In the genomic region with DNA sequence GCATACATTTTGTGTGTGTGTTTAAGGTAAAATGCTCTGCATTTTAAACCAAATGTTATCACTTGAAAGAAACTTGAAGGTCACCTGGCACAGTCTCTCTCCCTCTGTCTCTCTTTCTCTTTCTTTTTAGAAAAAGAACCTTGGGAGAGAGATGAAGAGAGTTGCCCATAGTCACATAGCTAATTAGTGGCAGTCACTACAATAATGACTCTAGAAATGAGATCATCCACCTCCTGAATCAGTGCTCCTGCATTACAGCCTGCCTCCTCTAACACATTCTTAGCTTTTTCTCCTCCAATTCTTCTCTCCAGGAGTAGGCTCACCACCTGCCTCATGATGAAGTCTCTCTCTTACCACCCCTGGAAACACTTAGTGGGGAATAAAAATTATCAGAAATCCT, we compare ENCODE assay signal across 29 cellular contexts. TPM values are rescaled to one million over a fixed set of nuclear protein-coding genes. Genes with fewer than 3 reads are reported as not detected.
"Had no signal": no experiment of that assay in that cellular context is flagged by ENCODE, and none has a peak within 500 bp of the region (broad histone marks: within the 10 kb centered on the region; RNA-seq: fewer than 3 reads in every experiment).

No MANE protein-coding gene starts in this region.

- DNase-seq: activated B cell treated with CpG ODN at 0.5 μM for 24 hours; activated CD4-positive, alpha-beta memory T cell treated with anti-CD3 and anti-CD28 coated beads, Interleukin-2, amount 10 ng/mL, durations not matched to agents 7 days and 5 days; activated CD4-positive, alpha-beta T cell treated with anti-CD3 and anti-CD28 coated beads, Interleukin-2, amount 10 ng/mL, durations not matched to agents 24 days and 14 days; activated CD4-positive, alpha-beta T cell treated with anti-CD3 and anti-CD28 coated beads, Interleukin-2, amount 50 U/mL, for 4 hours; activated CD8-positive, alpha-beta memory T cell treated with anti-CD3 and anti-CD28 coated beads, Interleukin-2, amount 50 U/mL, for 48 hours; activated gamma-delta T cell; activated naive CD4-positive, alpha-beta T cell; activated naive CD4-positive, alpha-beta T cell treated with anti-CD3 and anti-CD28 coated beads, Interleukin-2, amount 10 ng/mL, durations not matched to agents 7 days and 5 days; activated naive CD8-positive, alpha-beta T cell treated with anti-CD3 and anti-CD28 coated beads, Interleukin-2, amount 10 ng/mL, durations not matched to agents 7 days and 5 days; activated T-cell treated with anti-CD3 and anti-CD28 coated beads for 4 hours; activated T-cell treated with anti-CD3 and anti-CD28 coated beads, Interleukin-2, amount 50 U/mL, for 24 hours; activated T-cell treated with anti-CD3 and anti-CD28 coated beads, Interleukin-2, amount 50 U/mL, for 72 hours; central memory CD4-positive, alpha-beta T cell; cerebellar nuclear complex; colonic mucosa; effector CD8-positive, alpha-beta T cell; esophagus squamous epithelium; foreskin melanocyte had no signal

- H3K9me3 ChIP-seq: ascending aorta, breast epithelium, colonic mucosa, esophagus squamous epithelium, gastroesophageal sphincter had no signal

- FAIRE-seq: endometrium, endothelial cell of umbilical vein had no signal

- H3K4me3 Mint-ChIP-seq: activated B cell treated with CpG ODN at 0.5 μM for 24 hours; activated CD4-positive, alpha-beta memory T cell treated with anti-CD3 and anti-CD28 coated beads, Interleukin-2, amount 10 ng/mL, durations not matched to agents 7 days and 5 days; activated CD4-positive, alpha-beta T cell treated with anti-CD3 and anti-CD28 coated beads, Interleukin-2, amount 10 ng/mL, durations not matched to agents 24 days and 14 days; activated naive CD4-positive, alpha-beta T cell treated with anti-CD3 and anti-CD28 coated beads, Interleukin-2, amount 10 ng/mL, durations not matched to agents 7 days and 5 days; activated naive CD8-positive, alpha-beta T cell treated with anti-CD3 and anti-CD28 coated beads, Interleukin-2, amount 10 ng/mL, durations not matched to agents 7 days and 5 days; activated T-cell treated with anti-CD3 and anti-CD28 coated beads, Interleukin-2, amount 50 U/mL, for 24 hours; activated T-cell treated with anti-CD3 and anti-CD28 coated beads, Interleukin-2, amount 50 U/mL, for 72 hours; brain had no signal

- H3K27ac Mint-ChIP-seq: activated B cell treated with CpG ODN at 0.5 μM for 24 hours; activated CD4-positive, alpha-beta memory T cell treated with anti-CD3 and anti-CD28 coated beads, Interleukin-2, amount 10 ng/mL, durations not matched to agents 7 days and 5 days; activated CD4-positive, alpha-beta T cell treated with anti-CD3 and anti-CD28 coated beads, Interleukin-2, amount 10 ng/mL, durations not matched to agents 24 days and 14 days; activated naive CD4-positive, alpha-beta T cell treated with anti-CD3 and anti-CD28 coated beads, Interleukin-2, amount 10 ng/mL, durations not matched to agents 7 days and 5 days; activated naive CD4-positive, alpha-beta T cell treated with anti-CD3 and anti-CD28 coated beads, Interleukin-2, amount 50 U/mL, for 72 hours; activated naive CD8-positive, alpha-beta T cell treated with anti-CD3 and anti-CD28 coated beads, Interleukin-2, amount 10 ng/mL, durations not matched to agents 7 days and 5 days; activated T-cell treated with anti-CD3 and anti-CD28 coated beads, Interleukin-2, amount 50 U/mL, for 24 hours; activated T-cell treated with anti-CD3 and anti-CD28 coated beads, Interleukin-2, amount 50 U/mL, for 72 hours had no signal

- H3K27me3 ChIP-seq: ascending aorta, breast epithelium, cardiac muscle cell, colonic mucosa, esophagus squamous epithelium, gastroesophageal sphincter had no signal

- H3K9me3 Mint-ChIP-seq: activated CD4-positive, alpha-beta memory T cell treated with anti-CD3 and anti-CD28 coated beads, Interleukin-2, amount 10 ng/mL, durations not matched to agents 7 days and 5 days; activated CD4-positive, alpha-beta T cell treated with anti-CD3 and anti-CD28 coated beads, Interleukin-2, amount 10 ng/mL, durations not matched to agents 24 days and 14 days; activated naive CD4-positive, alpha-beta T cell treated with anti-CD3 and anti-CD28 coated beads, Interleukin-2, amount 10 ng/mL, durations not matched to agents 7 days and 5 days; activated naive CD4-positive, alpha-beta T cell treated with anti-CD3 and anti-CD28 coated beads, Interleukin-2, amount 50 U/mL, for 72 hours; activated naive CD8-positive, alpha-beta T cell treated with anti-CD3 and anti-CD28 coated beads, Interleukin-2, amount 10 ng/mL, durations not matched to agents 7 days and 5 days; activated T-cell treated with anti-CD3 and anti-CD28 coated beads, Interleukin-2, amount 50 U/mL, for 24 hours; activated T-cell treated with anti-CD3 and anti-CD28 coated beads, Interleukin-2, amount 50 U/mL, for 72 hours had no signal

- ATAC-seq: activated CD4-positive, CD25-positive, alpha-beta regulatory T cell treated with anti-CD3 and anti-CD28 coated beads, Interleukin-2, amount 50 U/mL, for 24 hours; gastroesophageal sphincter had no signal

- H3K27me3 Mint-ChIP-seq: activated B cell treated with CpG ODN at 0.5 μM for 24 hours; activated CD4-positive, alpha-beta memory T cell treated with anti-CD3 and anti-CD28 coated beads, Interleukin-2, amount 10 ng/mL, durations not matched to agents 7 days and 5 days; activated T-cell treated with anti-CD3 and anti-CD28 coated beads, Interleukin-2, amount 50 U/mL, for 24 hours; brain had no signal

- H3K36me3 ChIP-seq: ascending aorta, breast epithelium, cardiac muscle cell, colonic mucosa, esophagus squamous epithelium, gastroesophageal sphincter had no signal

- H3K4me3 ChIP-seq: ascending aorta, breast epithelium, cardiac muscle cell, colonic mucosa, esophagus squamous epithelium, gastroesophageal sphincter had no signal

- H3K4me1 ChIP-seq: ascending aorta, breast epithelium, colonic mucosa had no signal

- H3K36me3 Mint-ChIP-seq: activated naive CD4-positive, alpha-beta T cell treated with anti-CD3 and anti-CD28 coated beads, Interleukin-2, amount 10 ng/mL, durations not matched to agents 7 days and 5 days; activated naive CD4-positive, alpha-beta T cell treated with anti-CD3 and anti-CD28 coated beads, Interleukin-2, amount 50 U/mL, for 72 hours; activated naive CD8-positive, alpha-beta T cell treated with anti-CD3 and anti-CD28 coated beads, Interleukin-2, amount 10 ng/mL, durations not matched to agents 7 days and 5 days; brain had no signal

- H3K4me1 Mint-ChIP-seq: activated B cell treated with CpG ODN at 0.5 μM for 24 hours; activated CD4-positive, alpha-beta T cell treated with anti-CD3 and anti-CD28 coated beads, Interleukin-2, amount 10 ng/mL, durations not matched to agents 24 days and 14 days; activated naive CD4-positive, alpha-beta T cell treated with anti-CD3 and anti-CD28 coated beads, Interleukin-2, amount 10 ng/mL, durations not matched to agents 7 days and 5 days had no signal

- H3K27ac ChIP-seq: ascending aorta, breast epithelium, cardiac muscle cell, colonic mucosa, epithelial cell of prostate, esophagus squamous epithelium, gastroesophageal sphincter, VCaP had no signal

RNA-seq across cellular contexts. Expression of gene MYH15, which starts 2.5 kb away (rescaled TPM):
- total RNA-seq: ascending aorta, breast epithelium had no signal
- polyA plus RNA-seq: endothelial cell of umbilical vein had no signal
